Comparison of ENCODE assay signal across 9 cellular contexts in genomic region chr12:70849265-70849960, GRCh38.
A peak's percentile ranks its signal among the peaks of the same experiment; 100 is the strongest.
DNase-seq lines count a peak whose midpoint lies in the region; ATAC-seq, FAIRE-seq and TF ChIP-seq lines count a peak whose summit lies in the region.
"Had no signal": no experiment of that assay in that cellular context is flagged by ENCODE, and none has a peak within 500 bp of the region (broad histone marks: within the 10 kb centered on the region; RNA-seq: fewer than 3 reads in every experiment).

No MANE protein-coding gene starts in this region.

- DNase-seq in Calu3 (no peak), HTR-8/SVneo (ENCODE audit: insufficient read length, low spot score) (peak; percentile 3), body of pancreas (no peak), medulla oblongata (ENCODE audit: extremely low spot score) (peak; percentile 47), 8988T (no peak)
- DNase-seq: naive B cell had no signal

- no peaks in the 10 kb centered on the region for H3K4me1 ChIP-seq in body of pancreas

- H3K9me3 ChIP-seq in body of pancreas, result no peaks in the 10 kb centered on the region

- H3K27me3 ChIP-seq in body of pancreas, result no peaks in the 10 kb centered on the region

- no peak for FAIRE-seq in HTR-8/SVneo (lab: Jason Lieb, UNC)

- H3K36me3 Mint-ChIP-seq in Calu3 (ENCODE audit: insufficient read depth, unreplicated experiment), result no peaks in the 10 kb centered on the region
- H3K36me3 Mint-ChIP-seq: naive B cell had no signal

- H3K4me3 Mint-ChIP-seq in Calu3 (ENCODE audit: low read depth, unreplicated experiment), result no peak overlapping the region
- H3K4me3 Mint-ChIP-seq: naive B cell had no signal

- no peaks in the 10 kb centered on the region for H3K9me3 Mint-ChIP-seq in Calu3 (ENCODE audit: low read depth, unreplicated experiment)
- H3K9me3 Mint-ChIP-seq: naive B cell had no signal

- 12 to 15% methylated on average over 3 of the region's 3 CpGs for WGBS in body of pancreas, 2 donors

- H3K27ac ChIP-seq in body of pancreas, result no peak overlapping the region

- intact Hi-C loops in Calu3 (cut with micrococcal nuclease; ENCODE audit: unreplicated experiment) (loop anchor here (1.0 kb wide), 2 partner anchors 116 to 165 kb away; no protein-coding TSS in a partner anchor), body of pancreas (cut with DNase I) (loop anchor here (10.0 kb wide), 1 partner anchor 115 kb away; no protein-coding TSS in a partner anchor)

- H3K4me1 Mint-ChIP-seq in Calu3 (ENCODE audit: low read depth, unreplicated experiment), result no peaks in the 10 kb centered on the region
- H3K4me1 Mint-ChIP-seq: naive B cell had no signal

- H3K27ac Mint-ChIP-seq in Calu3 (ENCODE audit: unreplicated experiment), result no peak overlapping the region
- H3K27ac Mint-ChIP-seq: naive B cell had no signal

- TF ChIP-seq CTCF in Calu3 (IDR thresholded peaks at IDR 0.05; ENCODE audit: unreplicated experiment) (peak; percentile 49), body of pancreas (IDR thresholded peaks at IDR 0.05) (peak in 3 of 7 experiments; percentile 29 to 48 (median 45))

- ATAC-seq in body of pancreas (peak; percentile 42), GM19463 (IDR thresholded peaks at IDR 0.05; ENCODE audit: unreplicated experiment) (no peak), HG03354 (IDR thresholded peaks at IDR 0.05; ENCODE audit: poor library complexity, severe bottlenecking, unreplicated experiment) (no peak), HG02759 (IDR thresholded peaks at IDR 0.05; ENCODE audit: unreplicated experiment) (no peak)

- BruUV-seq in Calu3 (replicated peaks; lab: Mats Ljungman, UMichigan), result no TSS peak

- H3K27me3 Mint-ChIP-seq in Calu3 (ENCODE audit: unreplicated experiment), result no peaks in the 10 kb centered on the region

- no peaks in the 10 kb centered on the region for H3K36me3 ChIP-seq in body of pancreas (replicated peaks in 1 of 2; ENCODE audit: insufficient read depth in 1 of 2, low read depth in 2 of 2)

- no peak overlapping the region for H3K4me3 ChIP-seq in body of pancreas

- no peak for TF ChIP-seq POLR2A in body of pancreas (IDR thresholded peaks at IDR 0.05)

- CTCF ChIA-PET in Calu3 (lab: Charles Lee), result interaction anchor here (0.9 to 1.0 kb wide), 2 partner anchors 93 to 116 kb away, joined by 3 to 21 read pairs; no protein-coding TSS in a partner anchor

Comparison
In these comparisons a context has a peak if more than half of its experiments do, and no peak if none do; other contexts are left out.
1. DNase-seq: peak in HTR-8/SVneo (single experiment) and medulla oblongata (single experiment); none in Calu3 (single experiment), body of pancreas (0 of 4) and 8988T (single experiment).